ENCODE assay signal across 26 cellular contexts in the genomic region with DNA sequence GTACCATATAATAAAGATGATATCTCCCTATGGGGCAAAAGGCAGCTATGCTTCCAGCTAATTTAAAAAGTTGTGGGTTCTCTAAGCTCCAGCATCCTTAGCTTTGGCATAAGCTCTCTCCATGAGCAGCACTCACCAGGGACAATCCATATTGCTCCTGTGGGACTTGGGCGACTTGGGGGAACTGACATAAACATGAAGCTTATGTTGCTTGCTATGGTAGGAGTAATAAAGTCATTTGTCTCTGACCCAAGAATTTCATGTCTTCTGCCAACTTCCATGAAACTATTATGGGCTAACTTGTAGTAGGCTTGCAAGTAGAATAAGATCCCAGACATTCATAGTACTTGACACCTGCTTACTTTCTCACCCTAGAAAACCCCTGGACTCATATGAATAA. TPM values are rescaled to one million over a fixed set of nuclear protein-coding genes. Genes with fewer than 3 reads are reported as not detected.
DNase-seq lines count a peak whose midpoint lies in the region; FAIRE-seq and TF ChIP-seq lines count a peak whose summit lies in the region.
"Had no signal": no experiment of that assay in that cellular context is flagged by ENCODE, and none has a peak within 500 bp of the region (broad histone marks: within the 10 kb centered on the region; RNA-seq: fewer than 3 reads in every experiment).

No MANE protein-coding gene starts in this region.

- H3K36me3 ChIP-seq in esophagus muscularis mucosa (no peaks in the 10 kb centered on the region), Caco-2 (ENCODE audit: control insufficient read depth, insufficient read depth, low read length) (no peaks in the 10 kb centered on the region)
- H3K36me3 ChIP-seq: BE2C, BLaER1 had no signal

- H3K4me1 ChIP-seq in esophagus muscularis mucosa (no peaks in the 10 kb centered on the region), Caco-2 (no peaks in the 10 kb centered on the region)
- H3K4me1 ChIP-seq: BE2C, BLaER1 had no signal

- no peaks in the 10 kb centered on the region for H3K9me3 Mint-ChIP-seq in Caco-2 (ENCODE audit: unreplicated experiment)

- no peak for TF ChIP-seq EP300 in esophagus muscularis mucosa (IDR thresholded peaks at IDR 0.05)

- no peak for DNase-seq in H54 (ENCODE audit: insufficient read length, low spot score)
- peak; percentile 28 for DNase-seq in LNCaP clone FGC (ENCODE audit: low read depth)
- DNase-seq in esophagus muscularis mucosa (ENCODE audit: extremely low spot score), result peak; percentile 68
- no peak for DNase-seq in NCI-H524 (lab: John Stamatoyannopoulos, UW)
- DNase-seq in retina, result no peak
- DNase-seq in middle frontal gyrus (ENCODE audit: extremely low spot score, low spot score), result no peak
- no peak for DNase-seq in Caco-2
- DNase-seq: 8988T; ACHN; BE2C; C1 segment of cervical spinal cord; CD4-positive, alpha-beta T cell; CD8-positive, alpha-beta T cell; DMS 273 treated with DMSO at 0.1 percent for 48 hours; DMS153; DMS53; DMS79; DND-41; EL; GDM1 had no signal

- H3K27ac Mint-ChIP-seq in Caco-2 (ENCODE audit: unreplicated experiment), result no peak overlapping the region
- H3K27ac Mint-ChIP-seq: CD4-positive, alpha-beta T cell; CD8-positive, alpha-beta T cell had no signal

- TF ChIP-seq CTCF in C4-2B (conservative IDR thresholded peaks at IDR 0.05) (no peak), LNCaP clone FGC (IDR thresholded peaks at IDR 0.05; ENCODE audit: control insufficient read depth, extremely low read depth, insufficient read depth) (no peak), esophagus muscularis mucosa (IDR thresholded peaks at IDR 0.05) (no peak), Caco-2 (IDR thresholded peaks at IDR 0.05; ENCODE audit: insufficient read depth in 1 of 2, low read depth in 1 of 2, low read length in 1 of 2, severe bottlenecking in 1 of 2, unreplicated experiment in 1 of 2) (no peak)

- 100% methylated on average over 1 of the region's 1 CpG for WGBS in esophagus muscularis mucosa

- H3K27ac ChIP-seq in C4-2B (peak overlapping the region; percentile 51; the same call in 1 of the 2 replicates), esophagus muscularis mucosa (replicated peaks in 1 of 4) (no peak overlapping the region)
- H3K27ac ChIP-seq: BLaER1 had no signal

- peak; percentile 50 for FAIRE-seq in H54 (lab: Jason Lieb, UNC)
- FAIRE-seq: A204.1, GM12878, GM12892, GM18507 had no signal

- no TSS peak for BruUV-seq in Caco-2 (replicated peaks; lab: Mats Ljungman, UMichigan)

- TF ChIP-seq POLR2A in H54 (IDR thresholded peaks at IDR 0.05; ENCODE audit: low read depth, low read length) (no peak), esophagus muscularis mucosa (IDR thresholded peaks at IDR 0.05; ENCODE audit: low read depth) (no peak)

- POLR2A ChIA-PET in Caco-2 (lab: Charles Lee), result no interaction called here

- H3K4me3 ChIP-seq in LNCaP clone FGC (ENCODE audit: low read depth, low read length), result no peak overlapping the region
- H3K4me3 ChIP-seq in esophagus muscularis mucosa, result no peak overlapping the region
- no peak overlapping the region for H3K4me3 ChIP-seq in Caco-2 (ENCODE audit: low read depth, low read length)
- H3K4me3 ChIP-seq: BLaER1, GM12878 had no signal

- H3K27me3 ChIP-seq in esophagus muscularis mucosa, result no peaks in the 10 kb centered on the region
- H3K27me3 ChIP-seq in Caco-2 (replicated peaks; ENCODE audit: control insufficient read depth, insufficient read depth, low read length), result no peaks in the 10 kb centered on the region
- H3K27me3 ChIP-seq: BE2C, BLaER1 had no signal

- H3K36me3 Mint-ChIP-seq in Caco-2 (ENCODE audit: insufficient read depth, unreplicated experiment), result no peaks in the 10 kb centered on the region
- H3K36me3 Mint-ChIP-seq: CD8-positive, alpha-beta T cell had no signal

- no peaks in the 10 kb centered on the region for H3K4me1 Mint-ChIP-seq in Caco-2 (ENCODE audit: low read depth, unreplicated experiment)

- H3K9me3 ChIP-seq in esophagus muscularis mucosa (peaks cover 0 to 3% (median 0%) of the 10 kb centered on the region in 4 donors), Caco-2 (no peaks in the 10 kb centered on the region)
- H3K9me3 ChIP-seq: BE2C had no signal

- intact Hi-C loops in esophagus muscularis mucosa (cut with DNase I), result no loop called here
- intact Hi-C loops in Caco-2 (cut with micrococcal nuclease; ENCODE audit: unreplicated experiment), result no loop called here

- H3K4me3 Mint-ChIP-seq in Caco-2 (ENCODE audit: unreplicated experiment), result no peak overlapping the region
- H3K4me3 Mint-ChIP-seq: CD4-positive, alpha-beta T cell; CD8-positive, alpha-beta T cell had no signal

- no peaks in the 10 kb centered on the region for H3K27me3 Mint-ChIP-seq in Caco-2 (ENCODE audit: insufficient read depth, unreplicated experiment)
- H3K27me3 Mint-ChIP-seq: CD4-positive, alpha-beta T cell had no signal

- CTCF ChIA-PET in Caco-2 (lab: Charles Lee), result no interaction called here

RNA-seq across cellular contexts. Expression of a gene that starts 36.2 kb away (rescaled TPM):
- total RNA-seq in esophagus muscularis mucosa (10 to 100 TPM; 30.0 to 36.1 (median 34.3) TPM), Caco-2 (2022) (8.1 and 9.2 TPM in 2 replicates)

Comparison
In these comparisons a context has a peak if more than half of its experiments do, and no peak if none do; other contexts are left out.
1. DNase-seq: peak in LNCaP clone FGC (single experiment) and esophagus muscularis mucosa (single experiment); none in H54 (single experiment), NCI-H524 (0 of 2), retina (single experiment), middle frontal gyrus (single experiment) and Caco-2 (0 of 2).